In genomic region chr2:113113794-113114193, GRCh38 we compare ENCODE assay signal across 20 cellular contexts. TPM values are rescaled to one million over a fixed set of nuclear protein-coding genes. Genes with fewer than 3 reads are reported as not detected.
DNase-seq lines count a peak whose midpoint lies in the region; ATAC-seq, FAIRE-seq and TF ChIP-seq lines count a peak whose summit lies in the region.
"Had no signal": no experiment of that assay in that cellular context is flagged by ENCODE, and none has a peak within 500 bp of the region (broad histone marks: within the 10 kb centered on the region; RNA-seq: fewer than 3 reads in every experiment).

No MANE protein-coding gene starts in this region.

- WGBS in GM12878 (ENCODE audit: insufficient coverage, insufficient replicate concordance, low lambda C conversion rate, missing lambda C conversion rate): 68% methylated on average over 3 of the region's 3 CpGs
- 35 to 37% methylated on average over 3 of the region's 3 CpGs for WGBS in esophagus squamous epithelium, 2 donors
- 48% methylated on average over 3 of the region's 3 CpGs for WGBS in suprapubic skin

- TF ChIP-seq EP300 in GM12878 (IDR thresholded peaks at IDR 0.05; ENCODE audit: borderline replicate concordance in 1 of 2, control insufficient read depth in 1 of 2, low read depth in 2 of 2, low read length in 2 of 2) (no peak), suprapubic skin (IDR thresholded peaks at IDR 0.05) (no peak)

- H3K27ac ChIP-seq in GM12878 (ENCODE audit: control insufficient read depth, insufficient read depth) (no peak overlapping the region), coronary artery (no peak overlapping the region), esophagus squamous epithelium (peak overlapping the region; percentile 73 to 98 (median 89)), suprapubic skin (peak overlapping the region; percentile 30)
- H3K27ac ChIP-seq: A549, C4-2B had no signal

- RAD21 ChIA-PET in GM12878 (lab: Charles Lee; ENCODE audit: unreplicated experiment): interaction anchor here (0.6 kb wide), 1 partner anchor 228 kb away, joined by 3 read pairs; no protein-coding TSS in a partner anchor

- no peak for ATAC-seq in GM12878
- ATAC-seq in HG02678 (IDR thresholded peaks at IDR 0.05; ENCODE audit: unreplicated experiment): no peak
- ATAC-seq: A549; CD8-positive, alpha-beta T cell had no signal

- TF ChIP-seq RAD21 in GM12878 (IDR thresholded peaks at IDR 0.05; ENCODE audit: insufficient read depth, low read depth, low read length): no peak

- DNase-seq in GM12878 (ENCODE audit: low read depth, low spot score) (no peak), coronary artery (ENCODE audit: low spot score) (peak; percentile 9), esophagus squamous epithelium (lab: John Stamatoyannopoulos, UW) (no peak), suprapubic skin (ENCODE audit: low spot score in 2 of 2) (no peak), GM19239 (ENCODE audit: insufficient read length, low spot score) (no peak)
- DNase-seq in activated naive CD4-positive, alpha-beta T cell treated with anti-CD3 and anti-CD28 coated beads, Interleukin-2, amount 50 U/mL, for 16 hours: no peak
- DNase-seq: BE2C; CD8-positive, alpha-beta T cell; COR-L47; DMS153; DMS79 treated with DMSO at 0.1 percent for 48 hours; GDM1; HCEC 1CT; HFFc6 had no signal

- H3K9me3 ChIP-seq in GM12878 (replicated peaks; ENCODE audit: control insufficient read depth, insufficient read depth, low read length): no peaks in the 10 kb centered on the region
- H3K9me3 ChIP-seq in esophagus squamous epithelium: no peaks in the 10 kb centered on the region
- no peaks in the 10 kb centered on the region for H3K9me3 ChIP-seq in suprapubic skin
- H3K9me3 ChIP-seq: A549, BE2C had no signal

- H3K36me3 ChIP-seq in GM12878 (ENCODE audit: control insufficient read depth in 2 of 2, insufficient read depth in 2 of 2, low read length in 1 of 2): no peaks in the 10 kb centered on the region
- no peaks in the 10 kb centered on the region for H3K36me3 ChIP-seq in esophagus squamous epithelium
- no peaks in the 10 kb centered on the region for H3K36me3 ChIP-seq in suprapubic skin
- H3K36me3 ChIP-seq: BE2C had no signal

- no peaks in the 10 kb centered on the region for H4K20me1 ChIP-seq in GM12878 (ENCODE audit: control insufficient read depth, insufficient read depth)

- peak overlapping the region; percentile 15; the same call in 1 of the 2 replicates for H2AFZ ChIP-seq in GM12878 (ENCODE audit: control insufficient read depth, low read depth, low read length)

- H3K4me3 ChIP-seq in GM12878: no peak overlapping the region
- no peak overlapping the region for H3K4me3 ChIP-seq in coronary artery
- H3K4me3 ChIP-seq in esophagus squamous epithelium: no peak overlapping the region
- H3K4me3 ChIP-seq in suprapubic skin: no peak overlapping the region
- H3K4me3 ChIP-seq: A549 had no signal

- no peaks in the 10 kb centered on the region for H3K27me3 ChIP-seq in GM12878 (replicated peaks in 1 of 2; ENCODE audit: control insufficient read depth in 2 of 2, insufficient read depth in 2 of 2, low read length in 1 of 2)
- no peaks in the 10 kb centered on the region for H3K27me3 ChIP-seq in esophagus squamous epithelium
- no peaks in the 10 kb centered on the region for H3K27me3 ChIP-seq in suprapubic skin
- H3K27me3 ChIP-seq: BE2C had no signal

- POLR2A ChIA-PET in GM12878 (lab: Charles Lee): no interaction called here

- BruUV-seq in GM12878 (replicated peaks; lab: Mats Ljungman, UMichigan): no TSS peak

- H3K4me2 ChIP-seq in GM12878 (ENCODE audit: control insufficient read depth, insufficient read depth): no peak overlapping the region
- H3K4me2 ChIP-seq: A549 had no signal

- SMC1A ChIA-PET in GM12878 (lab: Charles Lee; ENCODE audit: uncharacterized antibody, unreplicated experiment): interaction anchor here (0.9 to 2.9 kb wide), 4 partner anchors 9 to 31 kb away, joined by 3 to 14 read pairs (median 4); no protein-coding TSS in a partner anchor

- in situ Hi-C loops in GM12878 (cut with MboI): no loop called here

- CTCF ChIA-PET in GM12878 (lab: Yijun Ruan, JAX): interaction anchor here (1.0 to 4.2 kb wide), 6 partner anchors 16 to 223 kb away, joined by 3 to 30 read pairs (median 4); no protein-coding TSS in a partner anchor

- TF ChIP-seq CTCF in GM12878 (IDR thresholded peaks at IDR 0.05 in 2 of 3, conservative IDR thresholded peaks at IDR 0.05 in 1 of 3; ENCODE audit: control insufficient read depth in 2 of 3, extremely low read depth in 1 of 3, insufficient read depth in 1 of 3, low read depth in 3 of 3, low read length in 3 of 3): no peak
- no peak for TF ChIP-seq CTCF in coronary artery (IDR thresholded peaks at IDR 0.05)
- no peak for TF ChIP-seq CTCF in esophagus squamous epithelium (IDR thresholded peaks at IDR 0.05)
- TF ChIP-seq CTCF in suprapubic skin (IDR thresholded peaks at IDR 0.05): no peak

- intact Hi-C loops in GM12878 (cut with micrococcal nuclease; ENCODE audit: unreplicated experiment) (no loop called here), esophagus squamous epithelium (cut with DNase I) (no loop called here)

- no peaks in the 10 kb centered on the region for H3K79me2 ChIP-seq in GM12878 (ENCODE audit: control insufficient read depth, insufficient read depth, low read length)

- FAIRE-seq in GM12878 (lab: Jason Lieb, UNC) (no peak), GM19239 (lab: Jason Lieb, UNC) (no peak)
- FAIRE-seq: A549, D721Med, H1 had no signal

- no peak overlapping the region for H3K9ac ChIP-seq in GM12878 (ENCODE audit: control insufficient read depth, insufficient read depth, low read length)

- peaks cover 13% of the 10 kb centered on the region for H3K4me1 ChIP-seq in GM12878 (ENCODE audit: control insufficient read depth, insufficient read depth, low read length)
- peaks cover 25 to 88% (median 42%) of the 10 kb centered on the region in 3 donors for H3K4me1 ChIP-seq in esophagus squamous epithelium
- H3K4me1 ChIP-seq in suprapubic skin: peaks cover 53% of the 10 kb centered on the region
- H3K4me1 ChIP-seq: A549, BE2C had no signal

- TF ChIP-seq POLR2A in GM12878 (IDR thresholded peaks at IDR 0.05; ENCODE audit: low read depth, low read length) (no peak), esophagus squamous epithelium (IDR thresholded peaks at IDR 0.05) (no peak), suprapubic skin (IDR thresholded peaks at IDR 0.05) (no peak)

RNA-seq across cellular contexts. Expression of gene IL1RN, which starts 13.6 kb away (rescaled TPM):
- total RNA-seq in GM12878 (2013; cell fraction: nucleolus; rRNA removed): not detected in 2 replicates
- not detected in 2 replicates for total RNA-seq in GM12878 (2014; rRNA removed)
- not detected in 2 replicates for total RNA-seq in GM12878 (2014; rRNA removed; fragmentation: Illumina TruSeq; extraction: Trizol)
- not detected in 2 replicates for total RNA-seq in GM12878 (2021)
- polyA plus RNA-seq in GM12878 (2011; ENCODE audit: low read depth): not detected
- polyA plus RNA-seq in GM12878 (2011; rRNA removed): 0.04 TPM in 1 of 2 replicates, not detected in the other
- polyA plus RNA-seq in GM12878 (2011; cell fraction: cytosol; rRNA removed): not detected in 2 replicates
- polyA plus RNA-seq in GM12878 (2011; cell fraction: nucleus; rRNA removed): not detected in 2 replicates
- polyA plus RNA-seq in GM12878 (2012): not detected in 2 replicates
- polyA plus RNA-seq in GM12878 (2014; fragmentation: Illumina TruSeq; extraction: Trizol): 0.04 and 0.43 TPM in 2 replicates
- polyA plus RNA-seq in GM12878 (2014; fragmentation: Nextera tagmentation; extraction: Ambion mirVana): under 1 TPM in 1 of 2 experiments, not detected in 1; 0.04 TPM
- not detected in 2 replicates for polyA plus RNA-seq in GM12878 (2014; rRNA removed)
- not detected for polyA plus RNA-seq in GM12878 (2016; fragmentation: Nextera tagmentation; extraction: Ambion mirVana)
- polyA minus RNA-seq in GM12878 (2011; rRNA and poly(A)+ RNA removed): 0.59 TPM in 1 of 2 replicates, not detected in the other
- not detected in 2 replicates for polyA minus RNA-seq in GM12878 (2011; cell fraction: cytosol; rRNA and poly(A)+ RNA removed)
- polyA minus RNA-seq in GM12878 (2011; cell fraction: nucleus; rRNA and poly(A)+ RNA removed): not detected in 2 replicates
- total RNA-seq in esophagus squamous epithelium: 1,000 to 10,000 TPM in 2 of 4 donors, 100 to 1,000 TPM in 2; 594 to 1,539 (median 978) TPM
- 100 to 1,000 TPM; 129 to 147 (median 135) TPM for total RNA-seq in suprapubic skin
- total RNA-seq: CD8-positive, alpha-beta T cell; H1; HFFc6 had no signal
- polyA plus RNA-seq: AG04450, H1 had no signal

RNA-seq across cellular contexts. Expression of gene IL1F10, which starts 46.0 kb away (rescaled TPM):
- not detected in 2 replicates for total RNA-seq in GM12878 (2013; cell fraction: nucleolus; rRNA removed)
- not detected in 2 replicates for total RNA-seq in GM12878 (2014; rRNA removed)
- not detected in 2 replicates for total RNA-seq in GM12878 (2014; rRNA removed; fragmentation: Illumina TruSeq; extraction: Trizol)
- not detected in 2 replicates for total RNA-seq in GM12878 (2021)
- not detected for polyA plus RNA-seq in GM12878 (2011; ENCODE audit: low read depth)
- polyA plus RNA-seq in GM12878 (2011; rRNA removed): not detected in 2 replicates
- not detected in 2 replicates for polyA plus RNA-seq in GM12878 (2011; cell fraction: cytosol; rRNA removed)
- polyA plus RNA-seq in GM12878 (2011; cell fraction: nucleus; rRNA removed): not detected in 2 replicates
- polyA plus RNA-seq in GM12878 (2012): not detected in 2 replicates
- polyA plus RNA-seq in GM12878 (2014; fragmentation: Illumina TruSeq; extraction: Trizol): not detected in 2 replicates
- not detected for polyA plus RNA-seq in GM12878 (2014; fragmentation: Nextera tagmentation; extraction: Ambion mirVana)
- polyA plus RNA-seq in GM12878 (2014; rRNA removed): not detected in 2 replicates
- not detected for polyA plus RNA-seq in GM12878 (2016; fragmentation: Nextera tagmentation; extraction: Ambion mirVana)
- not detected in 2 replicates for polyA minus RNA-seq in GM12878 (2011; rRNA and poly(A)+ RNA removed)
- not detected in 2 replicates for polyA minus RNA-seq in GM12878 (2011; cell fraction: cytosol; rRNA and poly(A)+ RNA removed)
- polyA minus RNA-seq in GM12878 (2011; cell fraction: nucleus; rRNA and poly(A)+ RNA removed): not detected in 2 replicates
- under 1 TPM in 1 of 4 donors, not detected in 3; 0.53 TPM for total RNA-seq in esophagus squamous epithelium
- total RNA-seq in suprapubic skin: 10 to 100 TPM in 3 of 4 donors, under 1 TPM in 1; 0.80 to 23.2 (median 18.3) TPM
- total RNA-seq: CD8-positive, alpha-beta T cell; H1; HFFc6 had no signal
- polyA plus RNA-seq: A549, AG04450, H1 had no signal

RNA-seq across cellular contexts. Expression of gene IL36RN, which starts 54.8 kb away (rescaled TPM):
- total RNA-seq in GM12878 (2013; cell fraction: nucleolus; rRNA removed): not detected in 2 replicates
- total RNA-seq in GM12878 (2014; rRNA removed): not detected in 2 replicates
- total RNA-seq in GM12878 (2014; rRNA removed; fragmentation: Illumina TruSeq; extraction: Trizol): not detected in 2 replicates
- total RNA-seq in GM12878 (2021): not detected in 2 replicates
- polyA plus RNA-seq in GM12878 (2011; ENCODE audit: low read depth): not detected
- not detected in 2 replicates for polyA plus RNA-seq in GM12878 (2011; rRNA removed)
- not detected in 2 replicates for polyA plus RNA-seq in GM12878 (2011; cell fraction: cytosol; rRNA removed)
- not detected in 2 replicates for polyA plus RNA-seq in GM12878 (2011; cell fraction: nucleus; rRNA removed)
- not detected in 2 replicates for polyA plus RNA-seq in GM12878 (2012)
- polyA plus RNA-seq in GM12878 (2014; fragmentation: Illumina TruSeq; extraction: Trizol): not detected in 2 replicates
- polyA plus RNA-seq in GM12878 (2014; fragmentation: Nextera tagmentation; extraction: Ambion mirVana): not detected
- not detected in 2 replicates for polyA plus RNA-seq in GM12878 (2014; rRNA removed)
- not detected for polyA plus RNA-seq in GM12878 (2016; fragmentation: Nextera tagmentation; extraction: Ambion mirVana)
- polyA minus RNA-seq in GM12878 (2011; rRNA and poly(A)+ RNA removed): not detected in 2 replicates
- polyA minus RNA-seq in GM12878 (2011; cell fraction: cytosol; rRNA and poly(A)+ RNA removed): not detected in 2 replicates
- polyA minus RNA-seq in GM12878 (2011; cell fraction: nucleus; rRNA and poly(A)+ RNA removed): not detected in 2 replicates
- total RNA-seq in esophagus squamous epithelium: 10 to 100 TPM in 3 of 4 donors, 1 to 10 TPM in 1; 5.0 to 90.7 (median 28.9) TPM
- total RNA-seq in suprapubic skin: 10 to 100 TPM in 3 of 4 donors, 1 to 10 TPM in 1; 7.7 to 73.9 (median 37.1) TPM
- total RNA-seq: CD8-positive, alpha-beta T cell; H1; HFFc6 had no signal
- polyA plus RNA-seq: A549, AG04450, H1 had no signal

RNA-seq across cellular contexts. Expression of gene PSD4, which starts 60.0 kb away (rescaled TPM):
- 168 and 195 TPM in 2 replicates for total RNA-seq in GM12878 (2013; cell fraction: nucleolus; rRNA removed)
- total RNA-seq in GM12878 (2014; rRNA removed) (96.0 and 98.5 TPM in 2 replicates), GM12878 (2014; rRNA removed; fragmentation: Illumina TruSeq; extraction: Trizol) (42.6 and 42.8 TPM in 2 replicates), GM12878 (2021) (114 and 117 TPM in 2 replicates), esophagus squamous epithelium (10 to 100 TPM; 25.1 to 62.5 (median 50.2) TPM), suprapubic skin (100 to 1,000 TPM in 1 of 4 donors, 10 to 100 TPM in 3; 53.8 to 102 (median 88.0) TPM)
- 26.5 TPM for polyA plus RNA-seq in GM12878 (2011; ENCODE audit: low read depth)
- polyA plus RNA-seq in GM12878 (2011; rRNA removed) (13.6 and 27.4 TPM in 2 replicates), GM12878 (2014; fragmentation: Illumina TruSeq; extraction: Trizol) (20.8 and 48.3 TPM in 2 replicates), GM12878 (2014; fragmentation: Nextera tagmentation; extraction: Ambion mirVana) (1 to 10 TPM in 1 of 2 experiments, under 1 TPM in 1; 0.68 to 1.7 TPM), GM12878 (2014; rRNA removed) (47.9 and 59.7 TPM in 2 replicates), GM12878 (2016; fragmentation: Nextera tagmentation; extraction: Ambion mirVana) (10 to 100 TPM; 23.7 to 25.9 TPM)
- 29.5 and 30.9 TPM in 2 replicates for polyA plus RNA-seq in GM12878 (2011; cell fraction: cytosol; rRNA removed)
- polyA plus RNA-seq in GM12878 (2011; cell fraction: nucleus; rRNA removed): 145 and 151 TPM in 2 replicates
- polyA plus RNA-seq in GM12878 (2012): 55.8 and 60.1 TPM in 2 replicates
- polyA minus RNA-seq in GM12878 (2011; rRNA and poly(A)+ RNA removed): 66.3 and 101 TPM in 2 replicates
- polyA minus RNA-seq in GM12878 (2011; cell fraction: cytosol; rRNA and poly(A)+ RNA removed): 29.9 and 34.2 TPM in 2 replicates
- polyA minus RNA-seq in GM12878 (2011; cell fraction: nucleus; rRNA and poly(A)+ RNA removed): 65.5 and 85.2 TPM in 2 replicates

Comparison
In these comparisons a context has a peak if more than half of its experiments do, and no peak if none do; other contexts are left out.
1. H3K27ac ChIP-seq: peak in esophagus squamous epithelium (4 of 4) and suprapubic skin (single experiment); none in GM12878 (single experiment) and coronary artery (0 of 2).
2. RNA of gene IL1RN, which starts 13.6 kb away (total RNA-seq): 594 to 1,539 TPM in esophagus squamous epithelium and 129 to 147 TPM in suprapubic skin; not detected in GM12878; every median in the first group is over 100 times any median in the second.
3. RNA of gene IL36RN, which starts 54.8 kb away (total RNA-seq): 7.7 to 73.9 TPM in suprapubic skin and 5.0 to 90.7 TPM in esophagus squamous epithelium; not detected in GM12878; every median in the first group is over 4 times any median in the second.